ENCODE assay signal across 1 cellular context in genomic region chr22:39174498-39175120, GRCh38.
TF ChIP-seq lines count a peak whose summit lies in the region.

No MANE protein-coding gene starts in this region.

TF ChIP-seq in HepG2, 621 proteins besides CTCF, POLR2A, EP300 and RAD21 (continued from another document and continues in another):
- TF ChIP-seq POGK (CRISPR knock-in tag; conservative IDR thresholded peaks at IDR 0.05) (0 out of 2 replicates have a peak, but pooled peaks have one; percentile 36), ZNF235 (CRISPR knock-in tag; IDR thresholded peaks at IDR 0.05; ENCODE audit: borderline replicate concordance) (no peak), ZNF33B (CRISPR knock-in tag; IDR thresholded peaks at IDR 0.05) (no peak), TRIM22 (IDR thresholded peaks at IDR 0.05) (no peak), TBX3 (IDR thresholded peaks at IDR 0.05; ENCODE audit: borderline replicate concordance) (peak; percentile 30; the same call in 1 of the 2 replicates), ZNF230 (CRISPR knock-in tag; IDR thresholded peaks at IDR 0.05) (0 out of 2 replicates have a peak, but pooled peaks have one; percentile 33), JARID2 (CRISPR knock-in tag; IDR thresholded peaks at IDR 0.05; ENCODE audit: insufficient replicate concordance) (no peak), MYC (CRISPR knock-in tag; IDR thresholded peaks at IDR 0.05; ENCODE audit: borderline replicate concordance) (peak; percentile 48), PCBP1 (IDR thresholded peaks at IDR 0.05; ENCODE audit: borderline replicate concordance, low read depth, low read length) (no peak), HNRNPH1 (optimal IDR thresholded peaks at IDR 0.05; ENCODE audit: low read depth, low read length) (no peak), ZNF333 (CRISPR knock-in tag; IDR thresholded peaks at IDR 0.05; ENCODE audit: borderline replicate concordance) (no peak), HBP1 (CRISPR knock-in tag; IDR thresholded peaks at IDR 0.05; ENCODE audit: low read depth) (no peak), THAP8 (CRISPR knock-in tag; IDR thresholded peaks at IDR 0.05; ENCODE audit: borderline replicate concordance) (no peak), HNF4G (IDR thresholded peaks at IDR 0.05; ENCODE audit: borderline replicate concordance, low read depth, low read length) (peak; percentile 59; the same call in 1 of the 2 replicates), HNF4G (CRISPR knock-in tag; IDR thresholded peaks at IDR 0.05; ENCODE audit: borderline replicate concordance, low read depth) (peak; percentile 87; the same call in 1 of the 2 replicates), NR0B2 (CRISPR knock-in tag; IDR thresholded peaks at IDR 0.05) (no peak), NR2F1 (CRISPR knock-in tag; IDR thresholded peaks at IDR 0.05) (peak; percentile 90 to 95), SMARCE1 (IDR thresholded peaks at IDR 0.05; ENCODE audit: borderline replicate concordance) (no peak), ARHGAP35 (CRISPR knock-in tag; IDR thresholded peaks at IDR 0.05; ENCODE audit: borderline replicate concordance) (no peak), SUZ12 (IDR thresholded peaks at IDR 0.05; ENCODE audit: low read depth, low read length) (no peak), FOXC1 (CRISPR knock-in tag; IDR thresholded peaks at IDR 0.05; ENCODE audit: borderline replicate concordance) (peak; percentile 64; the same call in 1 of the 2 replicates), ZNF598 (CRISPR knock-in tag; IDR thresholded peaks at IDR 0.05; ENCODE audit: borderline replicate concordance) (no peak), SP140L (CRISPR knock-in tag; IDR thresholded peaks at IDR 0.05; ENCODE audit: borderline replicate concordance) (no peak), BATF2 (CRISPR knock-in tag; IDR thresholded peaks at IDR 0.05) (no peak), ZNF772 (CRISPR knock-in tag; IDR thresholded peaks at IDR 0.05) (no peak; the same call in 1 of the 2 replicates), PHF21A (CRISPR knock-in tag; IDR thresholded peaks at IDR 0.05) (peak; percentile 87), ZIK1 (CRISPR knock-in tag; IDR thresholded peaks at IDR 0.05; ENCODE audit: borderline replicate concordance, low read depth) (no peak), ZNF674 (CRISPR knock-in tag; IDR thresholded peaks at IDR 0.05; ENCODE audit: low read depth) (no peak), ZHX2 (IDR thresholded peaks at IDR 0.05; ENCODE audit: low read depth) (no peak), ZHX2 (CRISPR knock-in tag; IDR thresholded peaks at IDR 0.05; ENCODE audit: borderline replicate concordance) (no peak), TEAD3 (CRISPR knock-in tag; optimal IDR thresholded peaks at IDR 0.05; ENCODE audit: borderline replicate concordance) (peak; percentile 100), PLRG1 (conservative IDR thresholded peaks at IDR 0.05) (no peak), ZUFSP (CRISPR knock-in tag; IDR thresholded peaks at IDR 0.05; ENCODE audit: borderline replicate concordance) (no peak), RORA (CRISPR knock-in tag; IDR thresholded peaks at IDR 0.05) (no peak), NAIF1 (CRISPR knock-in tag; IDR thresholded peaks at IDR 0.05; ENCODE audit: borderline replicate concordance) (no peak), ZBTB38 (CRISPR knock-in tag; IDR thresholded peaks at IDR 0.05) (no peak; the same call in 1 of the 2 replicates), ISL2 (CRISPR knock-in tag; IDR thresholded peaks at IDR 0.05) (0 out of 2 replicates have a peak, but pooled peaks have one; percentile 24), KDM6A (CRISPR knock-in tag; IDR thresholded peaks at IDR 0.05; ENCODE audit: low read depth) (peak; percentile 73), ZNF782 (CRISPR knock-in tag; IDR thresholded peaks at IDR 0.05; ENCODE audit: borderline replicate concordance) (no peak), GPBP1L1 (CRISPR knock-in tag; IDR thresholded peaks at IDR 0.05) (no peak), ZNF564 (CRISPR knock-in tag; IDR thresholded peaks at IDR 0.05) (no peak), SAP130 (CRISPR knock-in tag; IDR thresholded peaks at IDR 0.05; ENCODE audit: low read depth) (peak; percentile 95), CHD4 (IDR thresholded peaks at IDR 0.05; ENCODE audit: borderline replicate concordance, low read length) (peak; percentile 95; the same call in 1 of the 2 replicates)
- TF ChIP-seq, protein P1, sequence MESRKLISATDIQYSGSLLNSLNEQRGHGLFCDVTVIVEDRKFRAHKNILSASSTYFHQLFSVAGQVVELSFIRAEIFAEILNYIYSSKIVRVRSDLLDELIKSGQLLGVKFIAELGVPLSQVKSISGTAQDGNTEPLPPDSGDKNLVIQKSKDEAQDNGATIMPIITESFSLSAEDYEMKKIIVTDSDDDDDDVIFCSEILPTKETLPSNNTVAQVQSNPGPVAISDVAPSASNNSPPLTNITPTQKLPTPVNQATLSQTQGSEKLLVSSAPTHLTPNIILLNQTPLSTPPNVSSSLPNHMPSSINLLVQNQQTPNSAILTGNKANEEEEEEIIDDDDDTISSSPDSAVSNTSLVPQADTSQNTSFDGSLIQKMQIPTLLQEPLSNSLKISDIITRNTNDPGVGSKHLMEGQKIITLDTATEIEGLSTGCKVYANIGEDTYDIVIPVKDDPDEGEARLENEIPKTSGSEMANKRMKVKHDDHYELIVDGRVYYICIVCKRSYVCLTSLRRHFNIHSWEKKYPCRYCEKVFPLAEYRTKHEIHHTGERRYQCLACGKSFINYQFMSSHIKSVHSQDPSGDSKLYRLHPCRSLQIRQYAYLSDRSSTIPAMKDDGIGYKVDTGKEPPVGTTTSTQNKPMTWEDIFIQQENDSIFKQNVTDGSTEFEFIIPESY (CRISPR knock-in tag; IDR thresholded peaks at IDR 0.05): peak; percentile 52; the same call in 1 of the 2 replicates
- TF ChIP-seq, protein P2, sequence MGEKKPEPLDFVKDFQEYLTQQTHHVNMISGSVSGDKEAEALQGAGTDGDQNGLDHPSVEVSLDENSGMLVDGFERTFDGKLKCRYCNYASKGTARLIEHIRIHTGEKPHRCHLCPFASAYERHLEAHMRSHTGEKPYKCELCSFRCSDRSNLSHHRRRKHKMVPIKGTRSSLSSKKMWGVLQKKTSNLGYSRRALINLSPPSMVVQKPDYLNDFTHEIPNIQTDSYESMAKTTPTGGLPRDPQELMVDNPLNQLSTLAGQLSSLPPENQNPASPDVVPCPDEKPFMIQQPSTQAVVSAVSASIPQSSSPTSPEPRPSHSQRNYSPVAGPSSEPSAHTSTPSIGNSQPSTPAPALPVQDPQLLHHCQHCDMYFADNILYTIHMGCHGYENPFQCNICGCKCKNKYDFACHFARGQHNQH (CRISPR knock-in tag; IDR thresholded peaks at IDR 0.05): peak; percentile 90
